23 cellular contexts compared by ENCODE assay signal in genomic region chr18:41818381-41819355, GRCh38.
DNase-seq lines count a peak whose midpoint lies in the region; ATAC-seq, FAIRE-seq and TF ChIP-seq lines count a peak whose summit lies in the region.
"Had no signal": no experiment of that assay in that cellular context is flagged by ENCODE, and none has a peak within 500 bp of the region (broad histone marks: within the 10 kb centered on the region; RNA-seq: fewer than 3 reads in every experiment).

No MANE protein-coding gene starts in this region.

- no peak overlapping the region for H4K8ac ChIP-seq in mesendoderm (ENCODE audit: low read depth, low read length)

- no peak overlapping the region for H3K4me3 ChIP-seq in Jurkat, Clone E6-1 (ENCODE audit: low read length)
- H3K4me3 ChIP-seq in GM12878: no peak overlapping the region
- H3K4me3 ChIP-seq in mesendoderm (ENCODE audit: low read length): no peak overlapping the region
- no peak overlapping the region for H3K4me3 ChIP-seq in stomach
- H3K4me3 ChIP-seq in MG63: no peak overlapping the region
- H3K4me3 ChIP-seq in uterus: no peak overlapping the region
- H3K4me3 ChIP-seq: GM23248 had no signal

- TF ChIP-seq POLR2A in GM12878 (IDR thresholded peaks at IDR 0.05; ENCODE audit: low read depth, low read length): no peak
- no peak for TF ChIP-seq POLR2A in stomach (IDR thresholded peaks at IDR 0.05)
- TF ChIP-seq POLR2A in uterus (IDR thresholded peaks at IDR 0.05): no peak

- no peaks in the 10 kb centered on the region for H3K79me1 ChIP-seq in mesendoderm (ENCODE audit: low read length)

- TF ChIP-seq CTCF in GM12878 (IDR thresholded peaks at IDR 0.05 in 2 of 3, conservative IDR thresholded peaks at IDR 0.05 in 1 of 3; ENCODE audit: control insufficient read depth in 2 of 3, extremely low read depth in 1 of 3, insufficient read depth in 1 of 3, low read depth in 3 of 3, low read length in 3 of 3) (no peak), stomach (IDR thresholded peaks at IDR 0.05) (no peak), uterus (IDR thresholded peaks at IDR 0.05) (no peak)

- TF ChIP-seq EP300 in GM12878 (IDR thresholded peaks at IDR 0.05; ENCODE audit: borderline replicate concordance in 1 of 2, control insufficient read depth in 1 of 2, low read depth in 2 of 2, low read length in 2 of 2): no peak
- no peak for TF ChIP-seq EP300 in stomach (IDR thresholded peaks at IDR 0.05)

- H3K9me3 ChIP-seq in GM12878 (replicated peaks; ENCODE audit: control insufficient read depth, insufficient read depth, low read length) (no peaks in the 10 kb centered on the region), stomach (no peaks in the 10 kb centered on the region), MG63 (no peaks in the 10 kb centered on the region), uterus (no peaks in the 10 kb centered on the region)

- peak overlapping the region; percentile 72 for H3K56ac ChIP-seq in mesendoderm (ENCODE audit: low read length)

- H2BK5ac ChIP-seq in mesendoderm (ENCODE audit: low read length): peak overlapping the region; percentile 33

- peak; percentile 16 to 26 for DNase-seq in AML-193 (lab: John Stamatoyannopoulos, UW)
- DNase-seq in Jurkat, Clone E6-1 (ENCODE audit: low read depth, low spot score): peak; percentile 20
- no peak for DNase-seq in GM12878 (ENCODE audit: low read depth, low spot score)
- peak; percentile 19 for DNase-seq in mesendoderm
- no peak for DNase-seq in stomach
- no peak for DNase-seq in MG63
- no peak for DNase-seq in uterus
- no peak for DNase-seq in NCI-H1417 (lab: John Stamatoyannopoulos, UW)
- DNase-seq: DMS53, EL, GM23248, HCEC 1CT, MV-4-11, NCI-H1694 treated with DMSO at 0.1 percent for 48 hours, NCI-H2081 treated with DMSO at 0.1 percent for 48 hours, NCI-H446 treated with DMSO at 0.1 percent for 48 hours, NCI-H526 treated with DMSO at 0.1 percent for 48 hours, OCI-M1, Right ventricle myocardium superior, SW 1271 had no signal

- FAIRE-seq in GM12878 (lab: Jason Lieb, UNC): no peak
- FAIRE-seq: HTR-8/SVneo had no signal

- H3K9ac ChIP-seq in GM12878 (ENCODE audit: control insufficient read depth, insufficient read depth, low read length): no peak overlapping the region
- no peak overlapping the region for H3K9ac ChIP-seq in mesendoderm (ENCODE audit: low read length)
- H3K9ac ChIP-seq: GM23248, KMS-11 had no signal

- H3K23ac ChIP-seq in mesendoderm (ENCODE audit: low read length): no peak overlapping the region

- SMC1A ChIA-PET in GM12878 (lab: Charles Lee; ENCODE audit: uncharacterized antibody, unreplicated experiment): interaction anchor here (1.1 kb wide), 1 partner anchor 11 kb away, joined by 3 read pairs; no protein-coding TSS in a partner anchor

- H4K20me1 ChIP-seq in GM12878 (ENCODE audit: control insufficient read depth, insufficient read depth): no peaks in the 10 kb centered on the region

- H3K18ac ChIP-seq in mesendoderm (ENCODE audit: low read length): no peak overlapping the region

- no peak overlapping the region for H3K4ac ChIP-seq in mesendoderm (ENCODE audit: low read depth, low read length)

- no peak overlapping the region for H2AFZ ChIP-seq in GM12878 (ENCODE audit: control insufficient read depth, low read depth, low read length)
- H2AFZ ChIP-seq: GM23248 had no signal

- RAD21 ChIA-PET in GM12878 (lab: Charles Lee; ENCODE audit: unreplicated experiment): no interaction called here

- BruUV-seq in GM12878 (replicated peaks; lab: Mats Ljungman, UMichigan): no TSS peak

- intact Hi-C loops in GM12878 (cut with micrococcal nuclease; ENCODE audit: unreplicated experiment): no loop called here
- intact Hi-C loops in stomach (cut with DNase I; ENCODE audit: low total_unique reads): no loop called here
- intact Hi-C loops in uterus (cut with DNase I; ENCODE audit: low total_unique reads): no loop called here

- no peak overlapping the region for H3K27ac ChIP-seq in GM12878 (ENCODE audit: control insufficient read depth, insufficient read depth)
- no peak overlapping the region for H3K27ac ChIP-seq in mesendoderm (ENCODE audit: low read depth, low read length)
- no peak overlapping the region for H3K27ac ChIP-seq in stomach
- no peak overlapping the region for H3K27ac ChIP-seq in uterus
- H3K27ac ChIP-seq: 22Rv1, GM23248, KMS-11 had no signal

- H3K79me2 ChIP-seq in GM12878 (ENCODE audit: control insufficient read depth, insufficient read depth, low read length): no peaks in the 10 kb centered on the region
- H3K79me2 ChIP-seq in mesendoderm (ENCODE audit: control insufficient read depth, insufficient read depth, low read length): no peaks in the 10 kb centered on the region

- H3K4me2 ChIP-seq in GM12878 (ENCODE audit: control insufficient read depth, insufficient read depth) (no peak overlapping the region), mesendoderm (ENCODE audit: low read length) (no peak overlapping the region)
- H3K4me2 ChIP-seq: KMS-11 had no signal

- CTCF ChIA-PET in GM12878 (lab: Yijun Ruan, JAX): interaction anchor here (1.1 kb wide), 1 partner anchor 40 kb away, joined by 3 read pairs; no protein-coding TSS in a partner anchor

- 21% methylated on average over 11 of the region's 11 CpGs for WGBS in GM12878 (ENCODE audit: insufficient coverage, insufficient replicate concordance, low lambda C conversion rate, missing lambda C conversion rate)
- no CpG with 5 or more reads among the region's 11 CpGs for WGBS in mesendoderm (ENCODE audit: extremely low coverage, insufficient coverage, low lambda C conversion rate)
- 75 to 86% (median 83%) methylated on average over 11 of the region's 11 CpGs for WGBS in stomach, 5 donors

- H2AK5ac ChIP-seq in mesendoderm (ENCODE audit: low read length): no peak overlapping the region

- POLR2A ChIA-PET in GM12878 (lab: Charles Lee): no interaction called here

- no peak for TF ChIP-seq RAD21 in GM12878 (IDR thresholded peaks at IDR 0.05; ENCODE audit: insufficient read depth, low read depth, low read length)

- no peak overlapping the region for H2BK120ac ChIP-seq in mesendoderm (ENCODE audit: low read depth, low read length)

- no peaks in the 10 kb centered on the region for H3K27me3 ChIP-seq in GM12878 (replicated peaks in 1 of 2; ENCODE audit: control insufficient read depth in 2 of 2, insufficient read depth in 2 of 2, low read length in 1 of 2)
- no peaks in the 10 kb centered on the region for H3K27me3 ChIP-seq in mesendoderm (ENCODE audit: insufficient read depth, low read length, poor library complexity)
- H3K27me3 ChIP-seq in stomach: peaks cover 0 to 3% (median 0%) of the 10 kb centered on the region in 3 donors
- H3K27me3 ChIP-seq in MG63: no peaks in the 10 kb centered on the region
- H3K27me3 ChIP-seq in uterus: no peaks in the 10 kb centered on the region

- H3K4me1 ChIP-seq in GM12878 (ENCODE audit: control insufficient read depth, insufficient read depth, low read length) (no peaks in the 10 kb centered on the region), mesendoderm (ENCODE audit: control insufficient read depth, low read depth, low read length) (peaks cover 2% of the 10 kb centered on the region), stomach (no peaks in the 10 kb centered on the region), uterus (no peaks in the 10 kb centered on the region)

- H2BK15ac ChIP-seq in mesendoderm (replicated peaks; ENCODE audit: low read depth): no peak overlapping the region

- H3K36me3 ChIP-seq in GM12878 (ENCODE audit: control insufficient read depth in 2 of 2, insufficient read depth in 2 of 2, low read length in 1 of 2): no peaks in the 10 kb centered on the region
- no peaks in the 10 kb centered on the region for H3K36me3 ChIP-seq in mesendoderm (ENCODE audit: control insufficient read depth, insufficient read depth, low read length)
- H3K36me3 ChIP-seq in stomach: no peaks in the 10 kb centered on the region
- H3K36me3 ChIP-seq in MG63: no peaks in the 10 kb centered on the region
- no peaks in the 10 kb centered on the region for H3K36me3 ChIP-seq in uterus

- in situ Hi-C loops in GM12878 (cut with MboI): no loop called here

- ATAC-seq in GM12878: no peak

- H4K5ac ChIP-seq in mesendoderm (ENCODE audit: low read length): no peak overlapping the region

TF ChIP-seq in GM12878, 131 proteins besides CTCF, POLR2A, EP300 and RAD21:
- TF ChIP-seq RUNX3 (IDR thresholded peaks at IDR 0.05; ENCODE audit: low read length) (peak; percentile 33; the same call in 1 of the 2 replicates), YY1 (IDR thresholded peaks at IDR 0.05; ENCODE audit: low read depth, low read length) (no peak)

Comparison
In these comparisons a context has a peak if more than half of its experiments do, and no peak if none do; other contexts are left out.
1. DNase-seq: peak in AML-193 (2 of 2), Jurkat, Clone E6-1 (single experiment) and mesendoderm (single experiment); none in GM12878 (single experiment), stomach (single experiment), MG63 (single experiment), uterus (0 of 2) and NCI-H1417 (0 of 3).